Comparison of ENCODE assay signal across 8 cellular contexts in the genomic region with DNA sequence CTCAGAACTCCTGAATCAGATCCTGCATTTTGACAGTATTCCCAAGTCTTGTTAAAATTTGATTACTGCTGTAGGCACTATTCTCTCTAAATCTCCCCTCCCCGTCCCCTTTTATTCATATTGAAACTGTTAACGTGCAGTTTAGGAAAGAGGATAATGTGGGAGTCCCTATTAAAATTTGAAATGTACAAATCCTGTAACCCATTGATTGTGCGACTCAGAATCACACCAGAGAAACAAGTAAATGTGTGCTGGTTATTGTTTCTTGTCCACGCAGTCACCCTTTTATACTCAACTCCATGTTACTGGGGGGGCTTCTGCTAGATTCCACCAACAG. TPM values are rescaled to one million over a fixed set of nuclear protein-coding genes. Genes with fewer than 3 reads are reported as not detected.
DNase-seq lines count a peak whose midpoint lies in the region; ATAC-seq and TF ChIP-seq lines count a peak whose summit lies in the region.

No MANE protein-coding gene starts in this region.

- H3K27ac Mint-ChIP-seq in central memory CD8-positive, alpha-beta T cell (ENCODE audit: low read depth), result peak overlapping the region; percentile 88

- H3K9me3 Mint-ChIP-seq in central memory CD8-positive, alpha-beta T cell, result no peaks in the 10 kb centered on the region

- no peaks in the 10 kb centered on the region for H3K9me3 ChIP-seq in A673 (ENCODE audit: low read depth, low read length, poor library complexity, severe bottlenecking)
- H3K9me3 ChIP-seq in muscle layer of duodenum (ENCODE audit: control insufficient read depth in 1 of 2, low read length in 2 of 2), result no peaks in the 10 kb centered on the region

- peaks cover 10% of the 10 kb centered on the region for H3K36me3 Mint-ChIP-seq in central memory CD8-positive, alpha-beta T cell (ENCODE audit: insufficient read depth)

- TSS peak; percentile 100 for BruUV-seq in A673 (replicated peaks; lab: Mats Ljungman, UMichigan)

- TF ChIP-seq CTCF in A673 (conservative IDR thresholded peaks at IDR 0.05; ENCODE audit: low read depth, low read length), result no peak

- no peak for ATAC-seq in central memory CD8-positive, alpha-beta T cell (replicated peaks; ENCODE audit: extremely low read depth, poor library complexity, severe bottlenecking)
- no peak for ATAC-seq in HG02840 (IDR thresholded peaks at IDR 0.05; ENCODE audit: low FRiP score, unreplicated experiment)

- H3K4me3 ChIP-seq in A673 (ENCODE audit: low read depth, low read length, poor library complexity, severe bottlenecking), result peak overlapping the region; percentile 68
- peak overlapping the region; percentile 99 for H3K4me3 ChIP-seq in Jurkat, Clone E6-1 (ENCODE audit: low read length)
- H3K4me3 ChIP-seq in muscle layer of duodenum (ENCODE audit: low read depth in 1 of 2, low read length in 2 of 2), result peak overlapping the region; percentile 76 to 90

- H3K27me3 Mint-ChIP-seq in central memory CD8-positive, alpha-beta T cell, result no peaks in the 10 kb centered on the region

- H3K27ac ChIP-seq in A673 (ENCODE audit: low read depth, low read length, poor library complexity, severe bottlenecking) (peak overlapping the region; percentile 74), muscle layer of duodenum (ENCODE audit: low read length) (peak overlapping the region; percentile 94)

- DNase-seq in A673 (ENCODE audit: low spot score) (no peak), AG20443 (ENCODE audit: low spot score) (no peak), islet precursor cell (no peak), NCI-H146 (lab: John Stamatoyannopoulos, UW) (no peak)
- DNase-seq in Jurkat, Clone E6-1 (ENCODE audit: low read depth, low spot score), result no peak
- DNase-seq in central memory CD8-positive, alpha-beta T cell (ENCODE audit: low spot score in 2 of 2), result no peak

- H3K27me3 ChIP-seq in A673 (replicated peaks; ENCODE audit: insufficient read depth, low read depth, low read length, poor library complexity), result no peaks in the 10 kb centered on the region
- H3K27me3 ChIP-seq in muscle layer of duodenum (ENCODE audit: low read depth, low read length), result no peaks in the 10 kb centered on the region

- POLR2A ChIA-PET in A673 (lab: Charles Lee; ENCODE audit: low non-redundant PET), result interaction anchor here (1.3 kb wide), 1 partner anchor 10 kb away, joined by 8 read pairs; no protein-coding TSS in a partner anchor

- H3K4me1 ChIP-seq in A673 (ENCODE audit: insufficient read depth, low read length, poor library complexity, severe bottlenecking) (no peaks in the 10 kb centered on the region), muscle layer of duodenum (ENCODE audit: control insufficient read depth in 1 of 2, insufficient read depth in 2 of 2, low read length in 2 of 2) (peaks cover 16% of the 10 kb centered on the region in 2 donors)

- CTCF ChIA-PET in A673 (lab: Charles Lee), result no interaction called here

- H3K4me3 Mint-ChIP-seq in central memory CD8-positive, alpha-beta T cell, result peak overlapping the region; percentile 94

- intact Hi-C loops in A673 (cut with micrococcal nuclease; ENCODE audit: unreplicated experiment), result no loop called here

- no peaks in the 10 kb centered on the region for H3K36me3 ChIP-seq in A673 (ENCODE audit: insufficient read depth, low read length, poor library complexity, severe bottlenecking)
- no peaks in the 10 kb centered on the region for H3K36me3 ChIP-seq in muscle layer of duodenum (ENCODE audit: control insufficient read depth in 1 of 2, insufficient read depth in 2 of 2, low read length in 2 of 2)

- H3K4me1 Mint-ChIP-seq in central memory CD8-positive, alpha-beta T cell, result peaks cover 36% of the 10 kb centered on the region

RNA-seq across cellular contexts. Expression of gene LTN1, which starts 0.6 kb away (rescaled TPM):
- total RNA-seq in A673 (2021), result 23.7 and 25.3 TPM in 2 replicates
- polyA plus RNA-seq in Jurkat, Clone E6-1 (2012; ENCODE audit: insufficient read depth, insufficient read length), result 10.5 TPM

RNA-seq across cellular contexts. Expression of gene RWDD2B, which starts 25.9 kb away (rescaled TPM):
- total RNA-seq in A673 (2021), result 29.0 and 30.0 TPM in 2 replicates
- polyA plus RNA-seq in Jurkat, Clone E6-1 (2012; ENCODE audit: insufficient read depth, insufficient read length), result 22.1 TPM

RNA-seq across cellular contexts. Expression of gene USP16, which starts 31.2 kb away (rescaled TPM):
- 40.6 and 41.6 TPM in 2 replicates for total RNA-seq in A673 (2021)
- 14.9 TPM for polyA plus RNA-seq in Jurkat, Clone E6-1 (2012; ENCODE audit: insufficient read depth, insufficient read length)
